ENCODE assay signal across 12 cellular contexts in the genomic region with DNA sequence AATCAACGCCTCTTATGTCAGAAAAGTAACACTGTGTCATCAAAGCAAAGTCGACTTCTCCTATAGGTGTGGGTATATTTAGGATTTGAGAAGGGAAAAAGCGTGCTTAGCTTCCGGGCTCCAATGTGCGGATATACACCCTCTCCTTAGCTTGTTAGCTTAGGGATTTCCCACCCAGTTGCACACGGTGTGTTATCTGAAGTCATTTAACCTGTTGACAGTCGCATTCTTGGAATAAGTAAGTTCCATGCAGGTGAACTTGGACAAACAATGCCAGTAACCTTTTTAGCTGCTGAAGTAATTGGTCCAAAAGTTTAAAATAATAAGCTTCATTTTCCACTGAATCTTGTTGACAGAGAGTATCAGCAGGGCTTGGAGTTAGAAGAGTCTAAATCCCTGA.
"Had no signal": no experiment of that assay in that cellular context is flagged by ENCODE, and none has a peak within 500 bp of the region (broad histone marks: within the 10 kb centered on the region; RNA-seq: fewer than 3 reads in every experiment).

No MANE protein-coding gene starts in this region.

- H3K9me3 Mint-ChIP-seq: activated naive CD4-positive, alpha-beta T cell treated with anti-CD3 and anti-CD28 coated beads for 36 hours; activated T-helper 2 cell treated with anti-CD3 and anti-CD28 coated beads, Interferon-gamma antibody, Interleukin-2, Interleukin-4, amounts not matched to agents 10 μg/mL and 5 μg/mL and 100 μg/mL, durations not matched to agents 14 hours and 24 hours and 36 hours; stimulated activated naive CD8-positive, alpha-beta T cell treated with anti-CD3 and anti-CD28 coated beads, Interleukin-15, amount 100 ng/mL, for 72 hours had no signal

- H3K9me3 ChIP-seq: ovary, thoracic aorta, uterus had no signal

- H3K36me3 ChIP-seq: ovary, thoracic aorta, uterus had no signal

- H3K4me3 ChIP-seq: ovary, thoracic aorta, uterus had no signal

- H3K4me1 ChIP-seq: uterus had no signal

- H3K27ac ChIP-seq: epithelial cell of prostate, ovary, thoracic aorta, uterus, VCaP had no signal

- H3K4me3 Mint-ChIP-seq: activated naive CD4-positive, alpha-beta T cell treated with anti-CD3 and anti-CD28 coated beads for 36 hours; stimulated activated naive CD8-positive, alpha-beta T cell treated with anti-CD3 and anti-CD28 coated beads, Interleukin-15, amount 100 ng/mL, for 72 hours had no signal

- H3K27me3 Mint-ChIP-seq: stimulated activated naive CD8-positive, alpha-beta T cell treated with anti-CD3 and anti-CD28 coated beads, Interleukin-15, amount 100 ng/mL, for 72 hours had no signal

- DNase-seq: activated CD4-positive, alpha-beta T cell treated with anti-CD3 and anti-CD28 coated beads, Interleukin-2, amount 50 U/mL, for 48 hours; activated naive CD4-positive, alpha-beta T cell treated with anti-CD3 and anti-CD28 coated beads for 36 hours; activated T-cell treated with anti-CD3 and anti-CD28 coated beads, Interleukin-2, amount 50 U/mL, for 1 hour; dermis blood vessel endothelial cell; ovary; stimulated activated CD4-positive, alpha-beta T cell treated with anti-CD3 and anti-CD28 coated beads, Interleukin-1b, Interleukin-23, amount 100 ng/mL, for 48 hours; stimulated activated naive CD8-positive, alpha-beta T cell treated with anti-CD3 and anti-CD28 coated beads, Interleukin-15, amount 100 ng/mL, for 72 hours; uterus had no signal

- H3K27me3 ChIP-seq: ovary, uterus had no signal

- H3K27ac Mint-ChIP-seq: activated naive CD4-positive, alpha-beta T cell treated with anti-CD3 and anti-CD28 coated beads for 36 hours; activated T-helper 2 cell treated with anti-CD3 and anti-CD28 coated beads, Interferon-gamma antibody, Interleukin-2, Interleukin-4, amounts not matched to agents 10 μg/mL and 5 μg/mL and 100 μg/mL, durations not matched to agents 14 hours and 24 hours and 36 hours; stimulated activated naive CD8-positive, alpha-beta T cell treated with anti-CD3 and anti-CD28 coated beads, Interleukin-15, amount 100 ng/mL, for 72 hours had no signal
